In the genomic region with DNA sequence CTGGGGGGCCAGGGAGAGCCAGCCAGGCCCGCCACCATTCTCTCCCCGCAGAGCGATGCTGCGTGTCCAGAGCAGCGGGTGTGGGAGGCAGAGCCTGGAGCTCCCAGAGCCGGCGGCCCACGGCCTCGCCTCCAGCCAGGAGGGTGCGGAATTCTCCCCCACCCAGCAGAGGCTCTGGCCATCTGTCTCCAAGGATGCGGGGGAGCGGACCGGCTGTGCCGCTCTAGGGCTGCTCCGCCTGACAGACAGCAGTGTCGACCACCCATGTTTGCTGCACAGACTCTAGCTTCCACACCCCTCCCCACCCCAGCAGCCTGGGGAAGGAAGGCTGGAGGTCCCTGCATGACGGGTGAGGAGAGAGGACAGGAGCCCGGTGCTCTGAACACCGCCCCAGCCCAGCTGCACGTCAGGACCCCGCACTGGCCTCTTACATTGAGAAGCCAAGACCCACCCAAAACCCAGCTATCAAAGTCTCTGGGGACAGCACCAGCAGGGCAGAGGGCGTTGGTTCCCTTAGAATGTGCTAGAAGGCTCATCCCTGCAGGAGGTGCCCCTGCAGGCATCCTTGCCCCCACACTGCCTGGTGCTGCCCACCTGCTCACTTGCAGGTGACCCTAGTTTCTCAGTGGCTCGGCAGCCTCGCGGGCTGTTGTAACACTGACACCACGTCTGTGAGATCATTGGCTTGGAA, we compare ENCODE assay signal across 19 cellular contexts. TPM values are rescaled to one million over a fixed set of nuclear protein-coding genes. Genes with fewer than 3 reads are reported as not detected.
"Had no signal": no experiment of that assay in that cellular context is flagged by ENCODE, and none has a peak within 500 bp of the region (broad histone marks: within the 10 kb centered on the region; RNA-seq: fewer than 3 reads in every experiment).

No MANE protein-coding gene starts in this region.

- H3K27ac ChIP-seq: cardiac muscle cell, colonic mucosa, heart left ventricle, left ventricle myocardium inferior, right lobe of liver had no signal

- H3K9me3 ChIP-seq: colonic mucosa, right lobe of liver had no signal

- H3K4me3 Mint-ChIP-seq: activated CD4-positive, alpha-beta memory T cell treated with anti-CD3 and anti-CD28 coated beads for 36 hours; activated naive CD8-positive, alpha-beta T cell treated with anti-CD3 and anti-CD28 coated beads, Interleukin-2, amount 50 U/mL, for 24 hours; neural crest cell; T-helper 2 cell treated with Interferon-gamma antibody and Interleukin-4, amounts not matched to agents 5 μg/mL and 100 μg/mL, for 36 hours; type B pancreatic cell had no signal

- H3K9me3 Mint-ChIP-seq: activated CD4-positive, alpha-beta memory T cell treated with anti-CD3 and anti-CD28 coated beads for 36 hours; activated naive CD8-positive, alpha-beta T cell treated with anti-CD3 and anti-CD28 coated beads, Interleukin-2, amount 50 U/mL, for 24 hours; neural crest cell; T-helper 2 cell treated with Interferon-gamma antibody and Interleukin-4, amounts not matched to agents 5 μg/mL and 100 μg/mL, for 36 hours; type B pancreatic cell had no signal

- H3K4me3 ChIP-seq: cardiac muscle cell, colonic mucosa, heart left ventricle, left ventricle myocardium inferior, right lobe of liver had no signal

- H3K36me3 ChIP-seq: cardiac muscle cell, colonic mucosa, heart left ventricle, left ventricle myocardium inferior, right lobe of liver had no signal

- H3K27me3 ChIP-seq: cardiac muscle cell, colonic mucosa, right lobe of liver had no signal

- DNase-seq: activated CD4-positive, alpha-beta memory T cell treated with anti-CD3 and anti-CD28 coated beads for 36 hours; activated CD4-positive, CD25-positive, alpha-beta regulatory T cell treated with anti-CD3 and anti-CD28 coated beads, Interleukin-2, amount 50 U/mL, for 72 hours; activated naive CD4-positive, alpha-beta T cell treated with Interleukin-2 at 50 U/mL for 16 hours; activated naive CD8-positive, alpha-beta T cell treated with anti-CD3 and anti-CD28 coated beads, Interleukin-2, amount 50 U/mL, for 24 hours; activated T-cell treated with anti-CD3 and anti-CD28 coated beads, Interleukin-2, amount 50 U/mL, for 48 hours; colonic mucosa; effector CD4-positive, alpha-beta T cell; foreskin melanocyte; heart left ventricle; left ventricle myocardium inferior; stimulated activated CD4-positive, alpha-beta T cell treated with anti-CD3 and anti-CD28 coated beads, Interleukin-2, amount 100 ng/mL, for 24 hours; stimulated activated naive CD4-positive, alpha-beta T cell; substantia nigra had no signal

- H3K4me1 ChIP-seq: colonic mucosa, right lobe of liver had no signal

- H3K36me3 Mint-ChIP-seq: activated CD4-positive, alpha-beta memory T cell treated with anti-CD3 and anti-CD28 coated beads for 36 hours; type B pancreatic cell had no signal

- H3K4me1 Mint-ChIP-seq: activated naive CD8-positive, alpha-beta T cell treated with anti-CD3 and anti-CD28 coated beads, Interleukin-2, amount 50 U/mL, for 24 hours had no signal

- H3K27ac Mint-ChIP-seq: activated CD4-positive, alpha-beta memory T cell treated with anti-CD3 and anti-CD28 coated beads for 36 hours; activated naive CD8-positive, alpha-beta T cell treated with anti-CD3 and anti-CD28 coated beads, Interleukin-2, amount 50 U/mL, for 24 hours; T-helper 2 cell treated with Interferon-gamma antibody and Interleukin-4, amounts not matched to agents 5 μg/mL and 100 μg/mL, for 36 hours; type B pancreatic cell had no signal

RNA-seq across cellular contexts. Expression of gene FCN1, which starts 29.7 kb away (rescaled TPM):
- total RNA-seq: activated CD4-positive, alpha-beta memory T cell treated with anti-CD3 and anti-CD28 coated beads for 36 hours; cardiac muscle cell; neural crest cell had no signal
- polyA plus RNA-seq: cardiac muscle cell, keratinocyte had no signal
